In genomic region chr6:110399219-110400071, GRCh38 we compare ENCODE assay signal across 1 cellular context.
TF ChIP-seq lines count a peak whose summit lies in the region.

No MANE protein-coding gene starts in this region.

TF ChIP-seq in SK-N-SH, 30 proteins besides CTCF, POLR2A, EP300 and RAD21 (continued from another document):
- no peak for TF ChIP-seq USF1 (IDR thresholded peaks at IDR 0.05; ENCODE audit: borderline replicate concordance, low read depth)
TF ChIP-seq in SK-N-SH: peak in this region for 0.
